ENCODE assay signal across 8 cellular contexts in genomic region chr17:45431531-45432404, GRCh38. TPM values are rescaled to one million over a fixed set of nuclear protein-coding genes. Genes with fewer than 3 reads are reported as not detected.
A peak's percentile ranks its signal among the peaks of the same experiment; 100 is the strongest.
DNase-seq lines count a peak whose midpoint lies in the region; ATAC-seq, FAIRE-seq and TF ChIP-seq lines count a peak whose summit lies in the region.

No MANE protein-coding gene starts in this region.

- H3K9ac ChIP-seq in GM23248: peak overlapping the region; percentile 58
- peak overlapping the region; percentile 55 for H3K9ac ChIP-seq in astrocyte (ENCODE audit: low read length)

- TF ChIP-seq CTCF in astrocyte (IDR thresholded peaks at IDR 0.05; ENCODE audit: insufficient read depth, low read depth, low read length): no peak

- peak overlapping the region; percentile 85 for H3K4me3 Mint-ChIP-seq in T-helper 2 cell treated with Interferon-gamma antibody and Interleukin-4, amounts not matched to agents 5 μg/mL and 100 μg/mL, for 36 hours
- H3K4me3 Mint-ChIP-seq in astrocyte (ENCODE audit: unreplicated experiment): peak overlapping the region; percentile 79

- H3F3A ChIP-seq in GM23248 (ENCODE audit: insufficient read depth): peaks cover 9% of the 10 kb centered on the region

- H3K9me2 ChIP-seq in GM23248 (ENCODE audit: insufficient read depth): no peaks in the 10 kb centered on the region

- peak overlapping the region; percentile 56; the same call in 1 of the 2 replicates for H2AFZ ChIP-seq in GM23248
- peak overlapping the region; percentile 4 for H2AFZ ChIP-seq in astrocyte (ENCODE audit: low read depth, low read length)

- no peaks in the 10 kb centered on the region for H3K79me2 ChIP-seq in GM23248 (ENCODE audit: insufficient read depth)
- no peaks in the 10 kb centered on the region for H3K79me2 ChIP-seq in astrocyte (ENCODE audit: insufficient read depth, low read length)

- peaks cover 24% of the 10 kb centered on the region for H3K27me3 ChIP-seq in GM23248 (replicated peaks; ENCODE audit: insufficient read depth)
- H3K27me3 ChIP-seq in astrocyte (ENCODE audit: insufficient read depth, low read length): peaks cover 31% of the 10 kb centered on the region

- ATAC-seq in HG03139 (IDR thresholded peaks at IDR 0.05; ENCODE audit: unreplicated experiment): no peak

- H3K4me1 ChIP-seq in GM23248 (ENCODE audit: insufficient read depth) (0 out of 2 replicates have a peak, but pooled peaks cover 4% of the 10 kb centered on the region), astrocyte (ENCODE audit: insufficient read depth, low read length) (peaks cover 21% of the 10 kb centered on the region)

- FAIRE-seq in astrocyte (lab: Jason Lieb, UNC): no peak

- H3K36me3 ChIP-seq in GM23248 (ENCODE audit: low read depth) (no peaks in the 10 kb centered on the region), astrocyte (ENCODE audit: insufficient read depth, low read length) (no peaks in the 10 kb centered on the region)

- peak overlapping the region; percentile 67 for H3K4me3 ChIP-seq in GM23248
- peak overlapping the region; percentile 52 for H3K4me3 ChIP-seq in astrocyte (ENCODE audit: insufficient read depth, low read depth, low read length)
- H3K4me3 ChIP-seq in skin epidermis: peak overlapping the region; percentile 50 to 67 (median 61)

- H3K36me3 Mint-ChIP-seq in T-helper 2 cell treated with Interferon-gamma antibody and Interleukin-4, amounts not matched to agents 5 μg/mL and 100 μg/mL, for 36 hours (ENCODE audit: low read depth): peaks cover 5% of the 10 kb centered on the region
- H3K36me3 Mint-ChIP-seq in astrocyte (ENCODE audit: low read depth, unreplicated experiment): peaks cover 7% of the 10 kb centered on the region

- in situ Hi-C loops in GM23248 (cut with MboI): no loop called here

- H4K20me1 ChIP-seq in GM23248 (ENCODE audit: insufficient read depth): no peaks in the 10 kb centered on the region
- peaks cover 28% of the 10 kb centered on the region for H4K20me1 ChIP-seq in astrocyte (ENCODE audit: insufficient read depth, low read length)

- H3K4me1 Mint-ChIP-seq in T-helper 2 cell treated with Interferon-gamma antibody and Interleukin-4, amounts not matched to agents 5 μg/mL and 100 μg/mL, for 36 hours (ENCODE audit: low read depth): peaks cover 21% of the 10 kb centered on the region
- H3K4me1 Mint-ChIP-seq in astrocyte (ENCODE audit: low read depth, unreplicated experiment): peaks cover 8% of the 10 kb centered on the region

- H3K27ac ChIP-seq in GM23248 (no peak overlapping the region), astrocyte (ENCODE audit: low read depth, low read length) (no peak overlapping the region), skin epidermis (peak overlapping the region; percentile 60 to 97 (median 86))

- 0 to 1% methylated on average over 27 to 48 of the region's 64 CpGs for WGBS in GM23248 (ENCODE audit: low coverage in 1 of 2, low lambda C conversion rate in 2 of 2, missing lambda C conversion rate in 2 of 2), 2 experiments

- no peaks in the 10 kb centered on the region for H3K9me3 Mint-ChIP-seq in T-helper 2 cell treated with Interferon-gamma antibody and Interleukin-4, amounts not matched to agents 5 μg/mL and 100 μg/mL, for 36 hours
- peaks cover 2% of the 10 kb centered on the region for H3K9me3 Mint-ChIP-seq in astrocyte (ENCODE audit: unreplicated experiment)

- no peaks in the 10 kb centered on the region for H3K27me3 Mint-ChIP-seq in T-helper 2 cell treated with Interferon-gamma antibody and Interleukin-4, amounts not matched to agents 5 μg/mL and 100 μg/mL, for 36 hours (ENCODE audit: low read depth)
- peaks cover 25% of the 10 kb centered on the region for H3K27me3 Mint-ChIP-seq in astrocyte (ENCODE audit: low read depth, unreplicated experiment)

- H3K27ac Mint-ChIP-seq in T-helper 2 cell treated with Interferon-gamma antibody and Interleukin-4, amounts not matched to agents 5 μg/mL and 100 μg/mL, for 36 hours: peak overlapping the region; percentile 62
- no peak overlapping the region for H3K27ac Mint-ChIP-seq in astrocyte (ENCODE audit: unreplicated experiment)

- DNase-seq in DMS53 treated with DMSO at 0.1 percent for 48 hours (lab: John Stamatoyannopoulos, UW; ENCODE audit: unreplicated experiment) (peak; percentile 81), GM23248 (peak; percentile 74), NCI-H1092 (lab: John Stamatoyannopoulos, UW) (peak; percentile 17), astrocyte (ENCODE audit: low read depth) (no peak), iPS DF 19.7 (ENCODE audit: low read depth, low spot score) (peak; percentile 73)
- DNase-seq in T-helper 2 cell treated with Interferon-gamma antibody and Interleukin-4, amounts not matched to agents 5 μg/mL and 100 μg/mL, for 36 hours (ENCODE audit: low spot score): peak; percentile 80

- peak overlapping the region; percentile 88 for H3K4me2 ChIP-seq in GM23248 (ENCODE audit: unreplicated experiment)
- peak overlapping the region; percentile 88 for H3K4me2 ChIP-seq in astrocyte (ENCODE audit: low read length)

- H3K9me3 ChIP-seq in GM23248 (ENCODE audit: low read depth) (no peaks in the 10 kb centered on the region), astrocyte (ENCODE audit: insufficient read depth, low read depth, low read length) (peaks cover 3% of the 10 kb centered on the region)

RNA-seq across cellular contexts. Expression of gene ARHGAP27, which starts 0.9 kb away (rescaled TPM):
- total RNA-seq in GM23248 (2014; rRNA removed; shearing (Covaris generic)): 1.3 and 3.4 TPM in 2 replicates
- polyA plus RNA-seq in GM23248 (2016; fragmentation: Nextera tagmentation; extraction: Ambion mirVana): 0.33 and 0.59 TPM in 2 replicates
- 4.4 and 10.0 TPM in 2 replicates for total RNA-seq in astrocyte

RNA-seq across cellular contexts. Expression of gene PLEKHM1, which starts 58.8 kb away (rescaled TPM):
- total RNA-seq in GM23248 (2014; rRNA removed; shearing (Covaris generic)): 19.1 and 26.0 TPM in 2 replicates
- polyA plus RNA-seq in GM23248 (2016; fragmentation: Nextera tagmentation; extraction: Ambion mirVana): 15.3 and 18.6 TPM in 2 replicates
- 32.5 and 41.9 TPM in 2 replicates for total RNA-seq in astrocyte

Comparison
In these comparisons a context has a peak if more than half of its experiments do, and no peak if none do; other contexts are left out.
1. H3K27ac ChIP-seq: peak in skin epidermis (21 of 21); none in GM23248 (single experiment) and astrocyte (single experiment).
2. Peak in every context shown above with its lines, with median percentiles within 50 percentile points of each other: H3K4me3 ChIP-seq.